ENCODE assay signal across 8 cellular contexts in genomic region chr1:50332941-50333594, GRCh38.
DNase-seq lines count a peak whose midpoint lies in the region; ATAC-seq and TF ChIP-seq lines count a peak whose summit lies in the region.

No MANE protein-coding gene starts in this region.

- peak overlapping the region in 1 of 5 experiments; percentile 57 for H3K27ac Mint-ChIP-seq in brain

- peak overlapping the region; percentile 75 to 81 (median 79) for H3K4me3 Mint-ChIP-seq in brain

- H3K4me1 Mint-ChIP-seq in brain: peaks cover 24% of the 10 kb centered on the region

- ATAC-seq in GM21526 (IDR thresholded peaks at IDR 0.05; ENCODE audit: low FRiP score, unreplicated experiment): peak; percentile 79

- H3K27me3 Mint-ChIP-seq in brain: peaks cover 12% of the 10 kb centered on the region

- peaks cover 0 to 3% (median 0%) of the 10 kb centered on the region in 5 experiments for H3K9me3 Mint-ChIP-seq in brain

- peak overlapping the region; percentile 56 for H3K4me3 ChIP-seq in skeletal muscle cell (ENCODE audit: low read depth, low read length)

- H3K36me3 Mint-ChIP-seq in brain: no peaks in the 10 kb centered on the region

- DNase-seq in ELF-1 (ENCODE audit: low read depth, low spot score) (peak; percentile 84), HUDEP-2 (lab: John Stamatoyannopoulos, UW; ENCODE audit: unreplicated experiment in 76 of 76) (peak in 45 of 76 experiments; percentile 6 to 82 (median 34)), SW480 (ENCODE audit: low spot score) (peak; percentile 7), iPS-NIHi11 (ENCODE audit: low spot score) (peak; percentile 93), skeletal muscle cell (ENCODE audit: low read depth) (peak; percentile 4), cerebellar nuclear complex (lab: John Stamatoyannopoulos, UW) (no peak)

- peak; percentile 77 to 87 for TF ChIP-seq CTCF in brain (conservative IDR thresholded peaks at IDR 0.05)

Comparison
In these comparisons a context has a peak if more than half of its experiments do, and no peak if none do; other contexts are left out.
1. DNase-seq: peak in ELF-1 (single experiment), HUDEP-2 (45 of 76), SW480 (single experiment), iPS-NIHi11 (single experiment) and skeletal muscle cell (single experiment); none in cerebellar nuclear complex (0 of 2).